Comparison of ENCODE assay signal across 11 cellular contexts in genomic region chr12:52116227-52117125, GRCh38. TPM values are rescaled to one million over a fixed set of nuclear protein-coding genes. Genes with fewer than 3 reads are reported as not detected.
DNase-seq lines count a peak whose midpoint lies in the region; ATAC-seq, FAIRE-seq and TF ChIP-seq lines count a peak whose summit lies in the region.
"Not testable (repeated sequence)": the region's sequence is repeated elsewhere in the genome, so short reads cannot be mapped to it uniquely, and the experiment has no call there.
"Had no signal": no experiment of that assay in that cellular context is flagged by ENCODE, and none has a peak within 500 bp of the region (broad histone marks: within the 10 kb centered on the region; RNA-seq: fewer than 3 reads in every experiment).

No MANE protein-coding gene starts in this region.

- TF ChIP-seq EP300 in HepG2 (IDR thresholded peaks at IDR 0.05; ENCODE audit: low read depth in 2 of 2, low read length in 2 of 2); HepG2 (CRISPR knock-in tag; IDR thresholded peaks at IDR 0.05; ENCODE audit: borderline replicate concordance); stomach (IDR thresholded peaks at IDR 0.05): not testable (repeated sequence)

- not testable (repeated sequence) for H3K79me2 ChIP-seq in HepG2 (ENCODE audit: insufficient read depth, low read length)

- CTCF ChIA-PET in T-cell (lab: Charles Lee): interaction anchor here (0.6 kb wide), 2 partner anchors 47 to 567 kb away, joined by 3 read pairs; no protein-coding TSS in a partner anchor
- CTCF ChIA-PET in activated CD8-positive, alpha-beta memory T cell treated with anti-CD3 and anti-CD28 coated beads, Interleukin-2, amount 10 ng/mL, durations not matched to agents 7 days and 5 days (lab: Charles Lee): interaction anchor here (1.0 to 11.2 kb wide), 7 partner anchors 12 to 231 kb away, joined by 3 to 269 read pairs (median 5); partner anchors contain the start of gene ATG101
- CTCF ChIA-PET in HepG2 (lab: Yijun Ruan, JAX; ENCODE audit: low intra/inter-chr PET ratio, low total read pairs): not testable (repeated sequence)

- peaks cover 36% of the 10 kb centered on the region for H3K4me1 ChIP-seq in body of pancreas
- peaks cover 49% of the 10 kb centered on the region for H3K4me1 ChIP-seq in HepG2 (ENCODE audit: insufficient read depth, low read length)
- H3K4me1 ChIP-seq in stomach: peaks cover 17 to 44% (median 20%) of the 10 kb centered on the region in 4 donors

- WGBS in body of pancreas, 2 donors: 19 to 24% methylated on average over 15 to 18 of the region's 18 CpGs
- whole genome bisulfite sequencing in HepG2 (ENCODE audit: low lambda C conversion rate): 73% methylated on average over 14 of the region's 18 CpGs
- 22 to 47% (median 32%) methylated on average over 18 of the region's 18 CpGs for WGBS in stomach, 5 donors

- peak overlapping the region; percentile 52 to 86 (median 75) for H3K27ac ChIP-seq in body of pancreas
- not testable (repeated sequence) for H3K27ac ChIP-seq in HepG2 (ENCODE audit: extremely low read length, insufficient read depth, low read length)
- peak overlapping the region; percentile 56 to 87 (median 67) for H3K27ac ChIP-seq in stomach

- not testable (repeated sequence) for H3K36me3 ChIP-seq in body of pancreas (replicated peaks in 1 of 2; ENCODE audit: insufficient read depth in 1 of 2, low read depth in 2 of 2); HepG2 (replicated peaks in 1 of 2; ENCODE audit: control insufficient read depth in 1 of 2, insufficient read depth in 2 of 2, low read length in 2 of 2); stomach

- H3K4me3 ChIP-seq in body of pancreas; HepG2 (replicated peaks in 1 of 3; ENCODE audit: insufficient read depth in 1 of 3, low read depth in 2 of 3, low read length in 3 of 3); stomach: not testable (repeated sequence)

- not testable (repeated sequence) for H3K9me3 ChIP-seq in body of pancreas; HepG2 (ENCODE audit: low read length); stomach

- not testable (repeated sequence) for FAIRE-seq in HepG2 (lab: Jason Lieb, UNC)

- peak; percentile 74 for DNase-seq in ELF-1 (ENCODE audit: low read depth, low spot score)
- DNase-seq in NCI-H2029 (lab: John Stamatoyannopoulos, UW): peak; percentile 34
- DNase-seq in T-cell: peak in 33 of 34 experiments; percentile 13 to 59 (median 47)
- peak; percentile 73 for DNase-seq in activated CD8-positive, alpha-beta memory T cell treated with anti-CD3 and anti-CD28 coated beads, Interleukin-2, amount 10 ng/mL, durations not matched to agents 7 days and 5 days
- peak; percentile 87 to 95 (median 92) for DNase-seq in body of pancreas
- not testable (repeated sequence) for DNase-seq in HepG2 (ENCODE audit: low spot score)
- peak; percentile 47 to 57 for DNase-seq in stimulated activated CD4-positive, alpha-beta T cell treated with anti-CD3 and anti-CD28 coated beads, Interleukin-1b, Interleukin-23, amount 100 ng/mL, for 4 hours (ENCODE audit: low read depth in 2 of 2)
- DNase-seq in stomach: peak; percentile 84

- H3K9ac ChIP-seq in HepG2 (ENCODE audit: insufficient read depth, low read depth, low read length): not testable (repeated sequence)

- H3K4me1 Mint-ChIP-seq in T-cell: peaks cover under 1 to 19% (median 16%) of the 10 kb centered on the region in 3 donors
- H3K4me1 Mint-ChIP-seq in activated CD8-positive, alpha-beta memory T cell treated with anti-CD3 and anti-CD28 coated beads, Interleukin-2, amount 10 ng/mL, durations not matched to agents 7 days and 5 days: peaks cover 37% of the 10 kb centered on the region

- intact Hi-C loops in body of pancreas (cut with DNase I); stomach (cut with DNase I; ENCODE audit: low total_unique reads): not testable (repeated sequence)
- intact Hi-C loops in HepG2 (cut with micrococcal nuclease; ENCODE audit: unreplicated experiment): loop anchor here (5.0 kb wide), 1 partner anchor 34 kb away; no protein-coding TSS in a partner anchor

- not testable (repeated sequence) for H3K4me3 Mint-ChIP-seq in T-cell; activated CD8-positive, alpha-beta memory T cell treated with anti-CD3 and anti-CD28 coated beads, Interleukin-2, amount 10 ng/mL, durations not matched to agents 7 days and 5 days

- peak overlapping the region; percentile 87 for H3K4me2 ChIP-seq in HepG2 (ENCODE audit: low read depth, low read length)

- not testable (repeated sequence) for TF ChIP-seq RAD21 in HepG2 (CRISPR knock-in tag; IDR thresholded peaks at IDR 0.05)

- not testable (repeated sequence) for BruUV-seq in HepG2 (replicated peaks; lab: Mats Ljungman, UMichigan)

- TF ChIP-seq POLR2A in body of pancreas (IDR thresholded peaks at IDR 0.05): peak in 2 of 3 donors; percentile 37 to 59
- not testable (repeated sequence) for TF ChIP-seq POLR2A in HepG2 (IDR thresholded peaks at IDR 0.05; ENCODE audit: insufficient read depth in 1 of 2, low read depth in 2 of 2, low read length in 2 of 2); stomach (IDR thresholded peaks at IDR 0.05)

- H4K20me1 ChIP-seq in HepG2 (ENCODE audit: insufficient read depth, low read length): not testable (repeated sequence)

- H3K27me3 Mint-ChIP-seq in T-cell; activated CD8-positive, alpha-beta memory T cell treated with anti-CD3 and anti-CD28 coated beads, Interleukin-2, amount 10 ng/mL, durations not matched to agents 7 days and 5 days: not testable (repeated sequence)

- peak in 6 of 7 experiments; percentile 21 to 64 (median 41) for TF ChIP-seq CTCF in body of pancreas (IDR thresholded peaks at IDR 0.05)
- not testable (repeated sequence) for TF ChIP-seq CTCF in HepG2 (CRISPR knock-in tag; IDR thresholded peaks at IDR 0.05)
- TF ChIP-seq CTCF in stomach (IDR thresholded peaks at IDR 0.05): peak in 3 of 7 experiments; percentile 17 to 42 (median 20)

- H3K27me3 ChIP-seq in body of pancreas; HepG2 (ENCODE audit: control insufficient read depth in 1 of 2, insufficient read depth in 2 of 2, low read length in 2 of 2): not testable (repeated sequence)
- H3K27me3 ChIP-seq in stomach: peaks cover 0 to 38% (median 0%) of the 10 kb centered on the region in 3 donors

- H3K36me3 Mint-ChIP-seq in T-cell; activated CD8-positive, alpha-beta memory T cell treated with anti-CD3 and anti-CD28 coated beads, Interleukin-2, amount 10 ng/mL, durations not matched to agents 7 days and 5 days: not testable (repeated sequence)

- not testable (repeated sequence) for H2AFZ ChIP-seq in HepG2 (ENCODE audit: low read length)

- not testable (repeated sequence) for H3K9me3 Mint-ChIP-seq in T-cell; activated CD8-positive, alpha-beta memory T cell treated with anti-CD3 and anti-CD28 coated beads, Interleukin-2, amount 10 ng/mL, durations not matched to agents 7 days and 5 days (ENCODE audit: low read depth)

- POLR2A ChIA-PET in T-cell (lab: Charles Lee); HepG2 (lab: Yijun Ruan, JAX): not testable (repeated sequence)

- ATAC-seq in T-cell (replicated peaks in 1 of 4); activated CD8-positive, alpha-beta memory T cell treated with anti-CD3 and anti-CD28 coated beads, Interleukin-2, amount 10 ng/mL, durations not matched to agents 7 days and 5 days; body of pancreas; HepG2: not testable (repeated sequence)

- H3K27ac Mint-ChIP-seq in T-cell: peak overlapping the region; percentile 36 to 48
- not testable (repeated sequence) for H3K27ac Mint-ChIP-seq in activated CD8-positive, alpha-beta memory T cell treated with anti-CD3 and anti-CD28 coated beads, Interleukin-2, amount 10 ng/mL, durations not matched to agents 7 days and 5 days

- in situ Hi-C loops in HepG2 (cut with HindIII; ENCODE audit: extremely low pct_ligation_motif_present, low pct_unique_long_range_greater_than_20kb): not testable (repeated sequence)

RNA-seq across cellular contexts. Expression of gene SMIM41, which starts 37.0 kb away (rescaled TPM):
- under 1 TPM in 1 of 5 donors, not detected in 4; 0.41 TPM for total RNA-seq in T-cell
- not detected for total RNA-seq in activated CD8-positive, alpha-beta memory T cell treated with anti-CD3 and anti-CD28 coated beads, Interleukin-2, amount 10 ng/mL, durations not matched to agents 7 days and 5 days
- under 1 TPM; 0.26 to 0.66 TPM for total RNA-seq in body of pancreas
- not detected in 2 replicates for total RNA-seq in HepG2 (2016; rRNA removed; fragmentation: Illumina TruSeq; extraction: Trizol)
- total RNA-seq in HepG2 (2016; cell fraction: cytosol; rRNA removed; fragmentation: Illumina TruSeq; extraction: Trizol; ENCODE audit: low read depth): not detected in 2 replicates
- not detected in 2 replicates for total RNA-seq in HepG2 (2016; cell fraction: insoluble cytoplasmic fraction; rRNA removed; fragmentation: Illumina TruSeq; extraction: Trizol)
- total RNA-seq in HepG2 (2016; cell fraction: membrane; rRNA removed; fragmentation: Illumina TruSeq; extraction: Trizol): not detected in 2 replicates
- total RNA-seq in HepG2 (2016; cell fraction: nucleus; rRNA removed; fragmentation: Illumina TruSeq; extraction: Trizol): not detected in 2 replicates
- 0.07 TPM in 1 of 2 replicates, not detected in the other for polyA plus RNA-seq in HepG2 (2011; rRNA removed)
- polyA plus RNA-seq in HepG2 (2011; cell fraction: cytosol; rRNA removed): not detected in 2 replicates
- polyA plus RNA-seq in HepG2 (2011; cell fraction: nucleus; rRNA removed): not detected in 2 replicates
- polyA plus RNA-seq in HepG2 (2012): not detected in 2 replicates
- polyA plus RNA-seq in HepG2 (2016; cell fraction: cytosol; fragmentation: Illumina TruSeq; extraction: Trizol; ENCODE audit: low read depth): not detected in 2 replicates
- polyA plus RNA-seq in HepG2 (2016; cell fraction: insoluble cytoplasmic fraction; fragmentation: Illumina TruSeq; extraction: Trizol; ENCODE audit: low read depth): not detected in 2 replicates
- not detected in 2 replicates for polyA plus RNA-seq in HepG2 (2016; cell fraction: membrane; fragmentation: Illumina TruSeq; extraction: Trizol; ENCODE audit: low read depth)
- polyA plus RNA-seq in HepG2 (2016; cell fraction: nucleus; fragmentation: Illumina TruSeq; extraction: Trizol; ENCODE audit: insufficient read depth, low read depth): not detected in 2 replicates
- not detected in 2 replicates for polyA minus RNA-seq in HepG2 (2011; rRNA and poly(A)+ RNA removed; ENCODE audit: low replicate concordance)
- polyA minus RNA-seq in HepG2 (2011; cell fraction: cytosol; rRNA and poly(A)+ RNA removed): not detected in 2 replicates
- polyA minus RNA-seq in HepG2 (2011; cell fraction: nucleus; rRNA and poly(A)+ RNA removed): 0.39 TPM in 1 of 2 replicates, not detected in the other
- total RNA-seq in stomach: 10 to 100 TPM in 1 of 5 donors, 1 to 10 TPM in 3, not detected in 1; 1.1 to 21.6 (median 6.8) TPM
- polyA plus RNA-seq in stomach: 10 to 100 TPM in 1 of 3 donors, 1 to 10 TPM in 2; 1.5 to 11.8 (median 6.5) TPM
- total RNA-seq: chondrocyte, K562, subcutaneous adipose tissue had no signal
- polyA plus RNA-seq: K562 had no signal

RNA-seq across cellular contexts. Expression of gene ATG101, which starts 46.7 kb away (rescaled TPM):
- total RNA-seq in T-cell (10 to 100 TPM; 24.8 to 30.3 (median 25.9) TPM), body of pancreas (10 to 100 TPM; 25.7 to 25.9 TPM), HepG2 (2016; rRNA removed; fragmentation: Illumina TruSeq; extraction: Trizol) (66.7 and 67.7 TPM in 2 replicates), stomach (100 to 1,000 TPM in 1 of 5 donors, 10 to 100 TPM in 3, 1 to 10 TPM in 1; 7.6 to 105 (median 36.5) TPM)
- 10 to 100 TPM; 33.3 to 42.2 TPM for total RNA-seq in activated CD8-positive, alpha-beta memory T cell treated with anti-CD3 and anti-CD28 coated beads, Interleukin-2, amount 10 ng/mL, durations not matched to agents 7 days and 5 days
- total RNA-seq in HepG2 (2016; cell fraction: cytosol; rRNA removed; fragmentation: Illumina TruSeq; extraction: Trizol; ENCODE audit: low read depth): 24.9 and 31.4 TPM in 2 replicates
- total RNA-seq in HepG2 (2016; cell fraction: insoluble cytoplasmic fraction; rRNA removed; fragmentation: Illumina TruSeq; extraction: Trizol): 67.1 and 68.7 TPM in 2 replicates
- total RNA-seq in HepG2 (2016; cell fraction: membrane; rRNA removed; fragmentation: Illumina TruSeq; extraction: Trizol): 38.8 and 52.9 TPM in 2 replicates
- 31.7 and 32.7 TPM in 2 replicates for total RNA-seq in HepG2 (2016; cell fraction: nucleus; rRNA removed; fragmentation: Illumina TruSeq; extraction: Trizol)
- polyA plus RNA-seq in HepG2 (2011; rRNA removed) (58.2 and 60.2 TPM in 2 replicates), stomach (10 to 100 TPM; 36.8 to 80.3 (median 67.1) TPM)
- 84.5 and 95.4 TPM in 2 replicates for polyA plus RNA-seq in HepG2 (2011; cell fraction: cytosol; rRNA removed)
- 55.3 and 57.9 TPM in 2 replicates for polyA plus RNA-seq in HepG2 (2011; cell fraction: nucleus; rRNA removed)
- polyA plus RNA-seq in HepG2 (2012): 27.2 and 33.1 TPM in 2 replicates
- polyA plus RNA-seq in HepG2 (2016; cell fraction: cytosol; fragmentation: Illumina TruSeq; extraction: Trizol; ENCODE audit: low read depth): 16.9 and 28.4 TPM in 2 replicates
- polyA plus RNA-seq in HepG2 (2016; cell fraction: insoluble cytoplasmic fraction; fragmentation: Illumina TruSeq; extraction: Trizol; ENCODE audit: low read depth): 57.3 and 61.7 TPM in 2 replicates
- polyA plus RNA-seq in HepG2 (2016; cell fraction: membrane; fragmentation: Illumina TruSeq; extraction: Trizol; ENCODE audit: low read depth): 24.0 and 35.4 TPM in 2 replicates
- 51.5 and 54.0 TPM in 2 replicates for polyA plus RNA-seq in HepG2 (2016; cell fraction: nucleus; fragmentation: Illumina TruSeq; extraction: Trizol; ENCODE audit: insufficient read depth, low read depth)
- 106 and 147 TPM in 2 replicates for polyA minus RNA-seq in HepG2 (2011; rRNA and poly(A)+ RNA removed; ENCODE audit: low replicate concordance)
- 15.6 and 16.2 TPM in 2 replicates for polyA minus RNA-seq in HepG2 (2011; cell fraction: cytosol; rRNA and poly(A)+ RNA removed)
- polyA minus RNA-seq in HepG2 (2011; cell fraction: nucleus; rRNA and poly(A)+ RNA removed): 12.8 and 16.7 TPM in 2 replicates
